ENCODE assay signal across 1 cellular context in the genomic region with DNA sequence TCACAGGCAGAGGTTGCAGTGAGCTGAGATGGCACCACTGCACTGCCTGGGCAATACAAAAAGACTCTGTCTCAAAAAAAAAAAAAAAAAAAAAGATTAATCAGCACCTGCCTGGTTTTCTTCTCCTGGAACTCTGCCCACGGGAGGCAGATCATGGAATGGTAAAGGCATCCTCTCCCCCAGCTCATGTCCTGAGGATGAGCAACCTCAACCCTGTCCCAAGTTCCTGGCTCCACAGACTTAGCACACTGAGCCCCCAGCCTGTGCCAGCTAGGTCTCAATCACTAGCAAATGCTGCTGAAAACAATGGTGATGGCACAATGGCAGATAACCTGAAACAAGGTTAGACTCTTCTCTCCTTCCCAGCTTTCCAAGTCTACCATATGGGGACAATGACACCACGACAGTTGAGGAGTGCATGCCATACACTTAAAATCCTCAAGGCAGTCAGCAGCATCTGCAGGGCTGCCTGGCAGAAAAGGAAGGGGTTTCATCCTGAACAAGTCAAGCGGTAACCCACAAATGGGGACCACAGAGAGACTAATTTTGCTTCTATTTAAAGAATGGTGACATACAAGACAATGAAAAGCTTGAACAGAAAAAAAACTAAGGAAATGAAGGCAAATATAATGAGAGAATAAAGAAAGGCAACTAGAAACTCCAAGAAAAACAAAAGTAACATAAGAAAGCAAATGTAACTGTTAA.
TF ChIP-seq lines count a peak whose summit lies in the region.

No MANE protein-coding gene starts in this region.

TF ChIP-seq in GM12878, 131 proteins besides CTCF, POLR2A, EP300 and RAD21:
- TF ChIP-seq, protein P1, sequence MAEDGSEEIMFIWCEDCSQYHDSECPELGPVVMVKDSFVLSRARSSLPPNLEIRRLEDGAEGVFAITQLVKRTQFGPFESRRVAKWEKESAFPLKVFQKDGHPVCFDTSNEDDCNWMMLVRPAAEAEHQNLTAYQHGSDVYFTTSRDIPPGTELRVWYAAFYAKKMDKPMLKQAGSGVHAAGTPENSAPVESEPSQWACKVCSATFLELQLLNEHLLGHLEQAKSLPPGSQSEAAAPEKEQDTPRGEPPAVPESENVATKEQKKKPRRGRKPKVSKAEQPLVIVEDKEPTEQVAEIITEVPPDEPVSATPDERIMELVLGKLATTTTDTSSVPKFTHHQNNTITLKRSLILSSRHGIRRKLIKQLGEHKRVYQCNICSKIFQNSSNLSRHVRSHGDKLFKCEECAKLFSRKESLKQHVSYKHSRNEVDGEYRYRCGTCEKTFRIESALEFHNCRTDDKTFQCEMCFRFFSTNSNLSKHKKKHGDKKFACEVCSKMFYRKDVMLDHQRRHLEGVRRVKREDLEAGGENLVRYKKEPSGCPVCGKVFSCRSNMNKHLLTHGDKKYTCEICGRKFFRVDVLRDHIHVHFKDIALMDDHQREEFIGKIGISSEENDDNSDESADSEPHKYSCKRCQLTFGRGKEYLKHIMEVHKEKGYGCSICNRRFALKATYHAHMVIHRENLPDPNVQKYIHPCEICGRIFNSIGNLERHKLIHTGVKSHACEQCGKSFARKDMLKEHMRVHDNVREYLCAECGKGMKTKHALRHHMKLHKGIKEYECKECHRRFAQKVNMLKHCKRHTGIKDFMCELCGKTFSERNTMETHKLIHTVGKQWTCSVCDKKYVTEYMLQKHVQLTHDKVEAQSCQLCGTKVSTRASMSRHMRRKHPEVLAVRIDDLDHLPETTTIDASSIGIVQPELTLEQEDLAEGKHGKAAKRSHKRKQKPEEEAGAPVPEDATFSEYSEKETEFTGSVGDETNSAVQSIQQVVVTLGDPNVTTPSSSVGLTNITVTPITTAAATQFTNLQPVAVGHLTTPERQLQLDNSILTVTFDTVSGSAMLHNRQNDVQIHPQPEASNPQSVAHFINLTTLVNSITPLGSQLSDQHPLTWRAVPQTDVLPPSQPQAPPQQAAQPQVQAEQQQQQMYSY (CRISPR knock-in tag; IDR thresholded peaks at IDR 0.05): no peak
- TF ChIP-seq, protein P2, sequence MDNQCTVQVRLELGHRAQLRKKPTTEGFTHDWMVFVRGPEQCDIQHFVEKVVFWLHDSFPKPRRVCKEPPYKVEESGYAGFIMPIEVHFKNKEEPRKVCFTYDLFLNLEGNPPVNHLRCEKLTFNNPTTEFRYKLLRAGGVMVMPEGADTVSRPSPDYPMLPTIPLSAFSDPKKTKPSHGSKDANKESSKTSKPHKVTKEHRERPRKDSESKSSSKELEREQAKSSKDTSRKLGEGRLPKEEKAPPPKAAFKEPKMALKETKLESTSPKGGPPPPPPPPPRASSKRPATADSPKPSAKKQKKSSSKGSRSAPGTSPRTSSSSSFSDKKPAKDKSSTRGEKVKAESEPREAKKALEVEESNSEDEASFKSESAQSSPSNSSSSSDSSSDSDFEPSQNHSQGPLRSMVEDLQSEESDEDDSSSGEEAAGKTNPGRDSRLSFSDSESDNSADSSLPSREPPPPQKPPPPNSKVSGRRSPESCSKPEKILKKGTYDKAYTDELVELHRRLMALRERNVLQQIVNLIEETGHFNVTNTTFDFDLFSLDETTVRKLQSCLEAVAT (IDR thresholded peaks at IDR 0.05): peak; percentile 60
- TF ChIP-seq RUNX3 (IDR thresholded peaks at IDR 0.05; ENCODE audit: low read length) (peak; percentile 92), ASH2L (IDR thresholded peaks at IDR 0.05; ENCODE audit: borderline replicate concordance, low read depth) (no peak), MEF2B (IDR thresholded peaks at IDR 0.05; ENCODE audit: partially characterized antibody, poor library complexity, severe bottlenecking) (peak; percentile 78), HDAC6 (IDR thresholded peaks at IDR 0.05; ENCODE audit: unreplicated experiment) (no peak), MTA2 (IDR thresholded peaks at IDR 0.05; ENCODE audit: low read depth) (peak; percentile 62), ETV6 (conservative IDR thresholded peaks at IDR 0.05 in 1 of 2, IDR thresholded peaks at IDR 0.05 in 1 of 2; ENCODE audit: borderline replicate concordance in 1 of 2, low read depth in 1 of 2) (no peak), MEF2A (IDR thresholded peaks at IDR 0.05; ENCODE audit: insufficient read depth, low read depth, low read length) (peak; percentile 88), RAD51 (IDR thresholded peaks at IDR 0.05) (no peak), IKZF1 (conservative IDR thresholded peaks at IDR 0.05) (peak; percentile 35; the same call in 1 of the 2 replicates), JUNB (IDR thresholded peaks at IDR 0.05) (0 out of 2 replicates have a peak, but pooled peaks have one; percentile 18), EGR1 (IDR thresholded peaks at IDR 0.05; ENCODE audit: borderline replicate concordance in 1 of 2, low read depth in 2 of 2, low read length in 2 of 2) (no peak), PAX5 (IDR thresholded peaks at IDR 0.05; ENCODE audit: borderline replicate concordance, low read depth, low read length) (peak; percentile 27; the same call in 1 of the 2 replicates), EED (IDR thresholded peaks at IDR 0.05; ENCODE audit: low read depth) (peak; percentile 61), SPI1 (IDR thresholded peaks at IDR 0.05; ENCODE audit: borderline replicate concordance, insufficient read depth, low read depth, low read length) (peak; percentile 25; the same call in 1 of the 2 replicates), TCF12 (IDR thresholded peaks at IDR 0.05; ENCODE audit: low read depth, low read length) (no peak), NFIC (IDR thresholded peaks at IDR 0.05; ENCODE audit: low read depth, low read length) (peak; percentile 36; the same call in 1 of the 2 replicates), TAF1 (IDR thresholded peaks at IDR 0.05; ENCODE audit: borderline replicate concordance, low read depth, low read length) (no peak), ATF7 (IDR thresholded peaks at IDR 0.05; ENCODE audit: low read depth) (peak; percentile 64; the same call in 1 of the 2 replicates), TBL1XR1 (IDR thresholded peaks at IDR 0.05; ENCODE audit: low read depth, low read length) (no peak), IKZF2 (IDR thresholded peaks at IDR 0.05) (peak; percentile 60 to 70; a peak in 3 of 4 replicates), HDGF (IDR thresholded peaks at IDR 0.05) (no peak), ZNF384 (IDR thresholded peaks at IDR 0.05; ENCODE audit: borderline replicate concordance, low read depth, low read length) (0 out of 2 replicates have a peak, but pooled peaks have one; percentile 29)
- TF ChIP-seq, protein P3, sequence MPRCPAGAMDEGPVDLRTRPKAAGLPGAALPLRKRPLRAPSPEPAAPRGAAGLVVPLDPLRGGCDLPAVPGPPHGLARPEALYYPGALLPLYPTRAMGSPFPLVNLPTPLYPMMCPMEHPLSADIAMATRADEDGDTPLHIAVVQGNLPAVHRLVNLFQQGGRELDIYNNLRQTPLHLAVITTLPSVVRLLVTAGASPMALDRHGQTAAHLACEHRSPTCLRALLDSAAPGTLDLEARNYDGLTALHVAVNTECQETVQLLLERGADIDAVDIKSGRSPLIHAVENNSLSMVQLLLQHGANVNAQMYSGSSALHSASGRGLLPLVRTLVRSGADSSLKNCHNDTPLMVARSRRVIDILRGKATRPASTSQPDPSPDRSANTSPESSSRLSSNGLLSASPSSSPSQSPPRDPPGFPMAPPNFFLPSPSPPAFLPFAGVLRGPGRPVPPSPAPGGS (IDR thresholded peaks at IDR 0.05; ENCODE audit: borderline replicate concordance, insufficient read depth, low read depth, low read length, poor library complexity, severe bottlenecking): no peak
- TF ChIP-seq, protein P4, sequence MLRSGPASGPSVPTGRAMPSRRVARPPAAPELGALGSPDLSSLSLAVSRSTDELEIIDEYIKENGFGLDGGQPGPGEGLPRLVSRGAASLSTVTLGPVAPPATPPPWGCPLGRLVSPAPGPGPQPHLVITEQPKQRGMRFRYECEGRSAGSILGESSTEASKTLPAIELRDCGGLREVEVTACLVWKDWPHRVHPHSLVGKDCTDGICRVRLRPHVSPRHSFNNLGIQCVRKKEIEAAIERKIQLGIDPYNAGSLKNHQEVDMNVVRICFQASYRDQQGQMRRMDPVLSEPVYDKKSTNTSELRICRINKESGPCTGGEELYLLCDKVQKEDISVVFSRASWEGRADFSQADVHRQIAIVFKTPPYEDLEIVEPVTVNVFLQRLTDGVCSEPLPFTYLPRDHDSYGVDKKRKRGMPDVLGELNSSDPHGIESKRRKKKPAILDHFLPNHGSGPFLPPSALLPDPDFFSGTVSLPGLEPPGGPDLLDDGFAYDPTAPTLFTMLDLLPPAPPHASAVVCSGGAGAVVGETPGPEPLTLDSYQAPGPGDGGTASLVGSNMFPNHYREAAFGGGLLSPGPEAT (IDR thresholded peaks at IDR 0.05; ENCODE audit: low read depth): 0 out of 2 replicates have a peak, but pooled peaks have one; percentile 40
